ENCODE assay signal across 16 cellular contexts in genomic region chr5:116394186-116394867, GRCh38.
"Had no signal": no experiment of that assay in that cellular context is flagged by ENCODE, and none has a peak within 500 bp of the region (broad histone marks: within the 10 kb centered on the region; RNA-seq: fewer than 3 reads in every experiment).

No MANE protein-coding gene starts in this region.

- H3K27me3 Mint-ChIP-seq: activated T-helper 17 cell treated with anti-CD3 and anti-CD28 coated beads, Interleukin-2, amount 50 U/mL, for 72 hours; naive B cell; type B pancreatic cell had no signal

- H3K4me1 Mint-ChIP-seq: activated T-helper 17 cell treated with anti-CD3 and anti-CD28 coated beads, Interleukin-2, amount 50 U/mL, for 72 hours; naive B cell had no signal

- H3K4me3 ChIP-seq: ascending aorta, breast epithelium, lung, right atrium auricular region had no signal

- ATAC-seq: activated T-helper 17 cell treated with anti-CD3 and anti-CD28 coated beads, Interleukin-2, amount 50 U/mL, for 72 hours; left colon had no signal

- H3K27ac Mint-ChIP-seq: activated T-helper 17 cell treated with anti-CD3 and anti-CD28 coated beads, Interleukin-2, amount 50 U/mL, for 72 hours; type B pancreatic cell had no signal

- DNase-seq: activated CD4-positive, alpha-beta T cell treated with anti-CD3 and anti-CD28 coated beads for 1 hour; activated CD4-positive, alpha-beta T cell treated with anti-CD3 and anti-CD28 coated beads, Interleukin-2, amount 50 U/mL, for 4 hours; activated naive CD4-positive, alpha-beta T cell treated with Interleukin-2 at 50 U/mL for 16 hours; cerebellar nuclear complex; effector memory CD4-positive, alpha-beta T cell; left colon; naive B cell; small intestine; stimulated activated CD4-positive, alpha-beta T cell treated with anti-CD3 and anti-CD28 coated beads, Interleukin-4, amount 100 ng/mL, for 24 hours; stimulated activated naive CD4-positive, alpha-beta T cell had no signal

- H3K27ac ChIP-seq: breast epithelium, right atrium auricular region had no signal

- H3K36me3 ChIP-seq: ascending aorta, breast epithelium, right atrium auricular region had no signal

- H3K36me3 Mint-ChIP-seq: type B pancreatic cell had no signal

- H3K9me3 ChIP-seq: ascending aorta, breast epithelium, right atrium auricular region had no signal

- H3K4me1 ChIP-seq: breast epithelium had no signal

- H3K27me3 ChIP-seq: ascending aorta, breast epithelium, right atrium auricular region had no signal

- H3K4me3 Mint-ChIP-seq: activated T-helper 17 cell treated with anti-CD3 and anti-CD28 coated beads, Interleukin-2, amount 50 U/mL, for 72 hours; naive B cell; type B pancreatic cell had no signal
